ENCODE assay signal across 8 cellular contexts in genomic region chr10:68989317-68989990, GRCh38. TPM values are rescaled to one million over a fixed set of nuclear protein-coding genes. Genes with fewer than 3 reads are reported as not detected.
A peak's percentile ranks its signal among the peaks of the same experiment; 100 is the strongest.
DNase-seq lines count a peak whose midpoint lies in the region; ATAC-seq and TF ChIP-seq lines count a peak whose summit lies in the region.

No MANE protein-coding gene starts in this region.

- peaks cover 3% of the 10 kb centered on the region for H3K4me1 ChIP-seq in mesodermal cell (ENCODE audit: control insufficient read depth, insufficient read depth, low read length, poor library complexity, severe bottlenecking)

- ATAC-seq in CD4-positive, alpha-beta T cell (ENCODE audit: poor library complexity) = no peak
- ATAC-seq in HG03571 (IDR thresholded peaks at IDR 0.05; ENCODE audit: unreplicated experiment) = no peak

- POLR2A ChIA-PET in CD4-positive, alpha-beta T cell (lab: Charles Lee) = interaction anchor here (0.7 to 1.6 kb wide), 8 partner anchors 15 to 658 kb away, joined by 3 to 8 read pairs (median 4); partner anchors contain the start of genes DDX21, HNRNPH3 and SRGN

- no peaks in the 10 kb centered on the region for H3K9me3 Mint-ChIP-seq in CD4-positive, alpha-beta T cell
- no peaks in the 10 kb centered on the region for H3K9me3 Mint-ChIP-seq in chondrocyte (ENCODE audit: low read depth)

- H3K27ac Mint-ChIP-seq in CD4-positive, alpha-beta T cell = peak overlapping the region; percentile 88
- H3K27ac Mint-ChIP-seq in chondrocyte (ENCODE audit: unreplicated experiment) = peak overlapping the region; percentile 85

- no peak for TF ChIP-seq CTCF in CD4-positive, alpha-beta T cell (IDR thresholded peaks at IDR 0.05)
- TF ChIP-seq CTCF in chondrocyte (IDR thresholded peaks at IDR 0.05) (no peak), GM13976 (IDR thresholded peaks at IDR 0.05; ENCODE audit: borderline replicate concordance, control extremely low read depth, extremely low read depth, insufficient read depth, missing control alignments) (no peak)

- peaks cover 37% of the 10 kb centered on the region for H3K36me3 ChIP-seq in KOPT-K1 (ENCODE audit: insufficient read depth, low read length)
- peaks cover 30% of the 10 kb centered on the region for H3K36me3 ChIP-seq in mesodermal cell (ENCODE audit: control insufficient read depth, insufficient read depth, low read length)

- peak overlapping the region; percentile 69 for H3K27ac ChIP-seq in CD4-positive, alpha-beta T cell (ENCODE audit: low read depth, low read length)
- H3K27ac ChIP-seq in KOPT-K1 (ENCODE audit: low read depth, low read length, poor library complexity, severe bottlenecking) (peak overlapping the region; percentile 61), mesodermal cell (ENCODE audit: low read depth, low read length, severe bottlenecking) (peak overlapping the region; percentile 80)

- H3K4me3 ChIP-seq in mesodermal cell (ENCODE audit: extremely low read depth, insufficient read depth, low read length, poor library complexity, severe bottlenecking) = peak overlapping the region; percentile 97

- intact Hi-C loops in CD4-positive, alpha-beta T cell (cut with DNase I, micrococcal nuclease) = loop anchor here in 1 of 2 experiments (5.0 to 10.0 kb wide), 2 partner anchors 37 to 465 kb away; partner anchors contain the start of gene SLC25A16

- peaks cover 61% of the 10 kb centered on the region for H3K4me1 Mint-ChIP-seq in CD4-positive, alpha-beta T cell (ENCODE audit: low read depth)
- H3K4me1 Mint-ChIP-seq in chondrocyte (ENCODE audit: low read depth) = peaks cover 55% of the 10 kb centered on the region

- CTCF ChIA-PET in CD4-positive, alpha-beta T cell (lab: Charles Lee) = interaction anchor here (0.8 to 1.3 kb wide), 6 partner anchors 11 to 150 kb away, joined by 3 to 4 read pairs (median 3); no protein-coding TSS in a partner anchor

- no peaks in the 10 kb centered on the region for H3K9me3 ChIP-seq in CD4-positive, alpha-beta T cell (ENCODE audit: control insufficient read depth, low read length)
- H3K9me3 ChIP-seq in KOPT-K1 (ENCODE audit: insufficient read depth, low read length, poor library complexity, severe bottlenecking) (no peaks in the 10 kb centered on the region), mesodermal cell (ENCODE audit: control insufficient read depth, low read length) (no peaks in the 10 kb centered on the region)

- no peak for DNase-seq in CD4-positive, alpha-beta T cell
- no peak for DNase-seq in chondrocyte (ENCODE audit: low spot score)
- no peak for DNase-seq in activated effector memory CD4-positive, alpha-beta T cell treated with anti-CD3 and anti-CD28 coated beads, Interleukin-2, amount 50 U/mL, for 16 hours
- no peak for DNase-seq in DMS79 treated with DMSO at 0.1 percent for 48 hours (lab: John Stamatoyannopoulos, UW)
- DNase-seq in GM13976 (ENCODE audit: low spot score) = no peak

- no peaks in the 10 kb centered on the region for H3K27me3 ChIP-seq in CD4-positive, alpha-beta T cell (ENCODE audit: control insufficient read depth, insufficient read depth, low read length)

- peaks cover 27% of the 10 kb centered on the region for H3K36me3 Mint-ChIP-seq in CD4-positive, alpha-beta T cell (ENCODE audit: low read depth)
- H3K36me3 Mint-ChIP-seq in chondrocyte (ENCODE audit: low read depth) = peaks cover 1% of the 10 kb centered on the region

- H3K27me3 Mint-ChIP-seq in CD4-positive, alpha-beta T cell = no peaks in the 10 kb centered on the region
- no peaks in the 10 kb centered on the region for H3K27me3 Mint-ChIP-seq in chondrocyte (ENCODE audit: low read depth)

- in situ Hi-C loops in GM13976 (cut with MboI; ENCODE audit: low sequenced_read_pairs, unreplicated experiment) = no loop called here

- WGBS in mesodermal cell (ENCODE audit: insufficient coverage in 2 of 2), 2 experiments = 21 to 32% methylated on average over 19 to 21 of the region's 22 CpGs

- peak overlapping the region; percentile 98 for H3K4me3 Mint-ChIP-seq in CD4-positive, alpha-beta T cell
- H3K4me3 Mint-ChIP-seq in chondrocyte (ENCODE audit: unreplicated experiment) = peak overlapping the region; percentile 92

RNA-seq across cellular contexts. Expression of gene KIFBP, which starts 0.9 kb away (rescaled TPM):
- 1 to 10 TPM; 4.2 TPM for total RNA-seq in CD4-positive, alpha-beta T cell
- 40.0 to 43.3 TPM (median 43.2 TPM) in 3 replicates for total RNA-seq in chondrocyte
- 34.3 TPM for polyA plus RNA-seq in mesodermal cell (2013, experiment 1 of 2)
- polyA plus RNA-seq in mesodermal cell (2013, experiment 2 of 2) = 37.1 TPM

RNA-seq across cellular contexts. Expression of gene DDX21, which starts 33.5 kb away (rescaled TPM):
- 100 to 1,000 TPM; 120 to 121 TPM for total RNA-seq in CD4-positive, alpha-beta T cell
- 52.9 to 58.5 TPM (median 55.8 TPM) in 3 replicates for total RNA-seq in chondrocyte
- 58.8 TPM for polyA plus RNA-seq in mesodermal cell (2013, experiment 1 of 2)
- 64.4 TPM for polyA plus RNA-seq in mesodermal cell (2013, experiment 2 of 2)
